Comparison of ENCODE assay signal across 8 cellular contexts in genomic region chr1:207499573-207499972, GRCh38. TPM values are rescaled to one million over a fixed set of nuclear protein-coding genes. Genes with fewer than 3 reads are reported as not detected.
DNase-seq lines count a peak whose midpoint lies in the region; ATAC-seq and TF ChIP-seq lines count a peak whose summit lies in the region.

No MANE protein-coding gene starts in this region.

- no peaks in the 10 kb centered on the region for H3K9me3 Mint-ChIP-seq in glutamatergic neuron (ENCODE audit: unreplicated experiment)

- 0 to 1% methylated on average over 4 of the region's 4 CpGs for WGBS in aorta, 2 donors

- H3K4me1 Mint-ChIP-seq in glutamatergic neuron (ENCODE audit: low read depth, unreplicated experiment) = peaks cover 3% of the 10 kb centered on the region

- H3K27ac ChIP-seq in aorta (ENCODE audit: low read depth in 1 of 2, low read length in 2 of 2) = no peak overlapping the region

- no peaks in the 10 kb centered on the region for H3K4me1 ChIP-seq in aorta (ENCODE audit: control insufficient read depth in 1 of 2, insufficient read depth in 2 of 2, low read length in 2 of 2)

- peak; percentile 49 for ATAC-seq in GM19351 (IDR thresholded peaks at IDR 0.05; ENCODE audit: unreplicated experiment)
- no peak for ATAC-seq in aorta (ENCODE audit: low FRiP score)

- peaks cover 3% of the 10 kb centered on the region for H3K27me3 Mint-ChIP-seq in glutamatergic neuron (ENCODE audit: unreplicated experiment)

- H3K27ac Mint-ChIP-seq in glutamatergic neuron (ENCODE audit: unreplicated experiment) = no peak overlapping the region

- H3K36me3 ChIP-seq in aorta (ENCODE audit: control insufficient read depth in 1 of 2, insufficient read depth in 2 of 2, low read length in 1 of 2) = no peaks in the 10 kb centered on the region

- peak; percentile 49 for DNase-seq in AG08395 (ENCODE audit: low spot score)
- peak; percentile 49 to 87 (median 62) for DNase-seq in NCI-H1417 (lab: John Stamatoyannopoulos, UW)
- peak; percentile 78 for DNase-seq in SKM-1 treated with dmso at 0.1 percent for 144 hours (lab: John Stamatoyannopoulos, UW; ENCODE audit: unreplicated experiment)
- peak; percentile 69 for DNase-seq in activated naive CD4-positive, alpha-beta T cell treated with anti-CD3 and anti-CD28 coated beads, Interleukin-2, amount 50 U/mL, for 16 hours
- DNase-seq in glutamatergic neuron = peak; percentile 61
- peak; percentile 88 for DNase-seq in posterior vena cava (ENCODE audit: low spot score)
- peak; percentile 71 to 75 for DNase-seq in aorta

- TF ChIP-seq CTCF in glutamatergic neuron (IDR thresholded peaks at IDR 0.05; ENCODE audit: partially characterized antibody, unreplicated experiment) = peak; percentile 60

- no peak overlapping the region for H3K4me3 Mint-ChIP-seq in glutamatergic neuron (ENCODE audit: unreplicated experiment)

- no peaks in the 10 kb centered on the region for H3K27me3 ChIP-seq in aorta (ENCODE audit: control insufficient read depth in 1 of 2, insufficient read depth in 2 of 2, low read length in 1 of 2)

- no peaks in the 10 kb centered on the region for H3K36me3 Mint-ChIP-seq in glutamatergic neuron (ENCODE audit: unreplicated experiment)

- intact Hi-C loops in posterior vena cava (cut with DNase I) = no loop called here
- intact Hi-C loops in aorta (cut with DNase I) = no loop called here

- no peaks in the 10 kb centered on the region for H3K9me3 ChIP-seq in aorta (ENCODE audit: control insufficient read depth, low read length)

- no peak overlapping the region for H3K4me3 ChIP-seq in aorta (ENCODE audit: low read length in 2 of 2)

RNA-seq across cellular contexts. Expression of gene CR1, which starts 3.6 kb away (rescaled TPM):
- total RNA-seq in glutamatergic neuron (ENCODE audit: unreplicated experiment) (not detected), posterior vena cava (10 to 100 TPM in 1 of 2 donors, 1 to 10 TPM in 1; 6.3 to 23.0 TPM), aorta (10 to 100 TPM in 1 of 2 donors, 1 to 10 TPM in 1; 9.9 to 58.5 TPM)
- 1 to 10 TPM in 1 of 2 donors, under 1 TPM in 1; 0.23 to 1.4 TPM for polyA plus RNA-seq in aorta

RNA-seq across cellular contexts. Expression of gene CR2, which starts 45.4 kb away (rescaled TPM):
- total RNA-seq in glutamatergic neuron (ENCODE audit: unreplicated experiment) = not detected
- 1 to 10 TPM in 1 of 2 donors, under 1 TPM in 1; 0.19 to 1.1 TPM for total RNA-seq in posterior vena cava
- under 1 TPM in 1 of 2 donors, not detected in 1; 0.58 TPM for total RNA-seq in aorta
- polyA plus RNA-seq in aorta = under 1 TPM; 0.13 to 0.36 TPM
